In the genomic region with DNA sequence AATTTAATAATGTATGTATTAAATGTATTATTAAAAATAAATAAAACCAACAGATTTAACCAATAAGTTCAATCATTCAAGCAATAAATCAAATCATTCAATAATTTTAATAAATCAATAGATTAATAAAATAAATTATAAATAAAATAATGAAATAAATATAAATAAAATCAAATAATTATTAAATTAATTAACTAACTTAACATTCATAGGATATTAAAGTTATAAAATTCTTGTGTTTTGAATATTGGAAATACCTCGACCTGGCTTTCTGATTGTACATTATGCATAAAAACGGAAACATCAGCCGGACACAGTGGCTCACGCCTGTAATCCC, we compare ENCODE assay signal across 20 cellular contexts.
DNase-seq lines count a peak whose midpoint lies in the region; ATAC-seq, FAIRE-seq and TF ChIP-seq lines count a peak whose summit lies in the region.
"Had no signal": no experiment of that assay in that cellular context is flagged by ENCODE, and none has a peak within 500 bp of the region (broad histone marks: within the 10 kb centered on the region; RNA-seq: fewer than 3 reads in every experiment).

No MANE protein-coding gene starts in this region.

- no peak for ATAC-seq in GM19351 (IDR thresholded peaks at IDR 0.05; ENCODE audit: unreplicated experiment)
- ATAC-seq: CD8-positive, alpha-beta T cell; GM12878; GM23338; HCT116 had no signal

- 90 to 94% methylated on average over 4 of the region's 4 CpGs for WGBS in thyroid gland, 2 donors

- intact Hi-C loops in thyroid gland (cut with DNase I), result no loop called here
- intact Hi-C loops in tibial artery (cut with DNase I; ENCODE audit: low total_unique reads), result no loop called here

- H3K4me2 ChIP-seq in MM.1S (ENCODE audit: low read depth, low read length), result no peak overlapping the region
- H3K4me2 ChIP-seq: BLaER1, GM23338 had no signal

- peaks cover 8% of the 10 kb centered on the region for H3K36me3 Mint-ChIP-seq in glutamatergic neuron (ENCODE audit: unreplicated experiment)
- H3K36me3 Mint-ChIP-seq: CD4-positive, CD25-positive, alpha-beta regulatory T cell; CD8-positive, alpha-beta T cell had no signal

- TF ChIP-seq CTCF in glutamatergic neuron (IDR thresholded peaks at IDR 0.05; ENCODE audit: partially characterized antibody, unreplicated experiment) (no peak), thyroid gland (IDR thresholded peaks at IDR 0.05) (no peak), tibial artery (IDR thresholded peaks at IDR 0.05) (no peak), MM.1S (IDR thresholded peaks at IDR 0.05; ENCODE audit: low read length) (no peak)

- no peaks in the 10 kb centered on the region for H3K79me2 ChIP-seq in MM.1S (ENCODE audit: low read length)

- no peak overlapping the region for H3K4me3 Mint-ChIP-seq in glutamatergic neuron (ENCODE audit: unreplicated experiment)
- H3K4me3 Mint-ChIP-seq: B cell; CD4-positive, CD25-positive, alpha-beta regulatory T cell; CD8-positive, alpha-beta T cell; GM23338; H9 had no signal

- H2AFZ ChIP-seq in MM.1S (ENCODE audit: low read length), result no peak overlapping the region
- H2AFZ ChIP-seq: GM23338 had no signal

- H3K4me3 ChIP-seq in thyroid gland (replicated peaks in 1 of 3), result no peak overlapping the region
- H3K4me3 ChIP-seq in tibial artery, result no peak overlapping the region
- no peak overlapping the region for H3K4me3 ChIP-seq in MM.1S (ENCODE audit: low read length)
- H3K4me3 ChIP-seq: BLaER1, GM12878, GM23338 had no signal

- no peaks in the 10 kb centered on the region for H3K4me1 ChIP-seq in thyroid gland
- H3K4me1 ChIP-seq in tibial artery, result no peaks in the 10 kb centered on the region
- no peaks in the 10 kb centered on the region for H3K4me1 ChIP-seq in MM.1S (ENCODE audit: low read length)
- H3K4me1 ChIP-seq: BLaER1, Caco-2 had no signal

- peak; percentile 73 for FAIRE-seq in RCC 7860 (lab: Jason Lieb, UNC)
- peak; percentile 33 for FAIRE-seq in colon (lab: Jason Lieb, UNC)
- FAIRE-seq: GM12878 had no signal

- DNase-seq in RCC 7860 (ENCODE audit: low spot score), result no peak
- DNase-seq in glutamatergic neuron, result no peak
- DNase-seq in thyroid gland, result no peak
- no peak for DNase-seq in tibial artery
- no peak for DNase-seq in MM.1S
- DNase-seq: Caco-2; CD4-positive, CD25-positive, alpha-beta regulatory T cell; CD8-positive, alpha-beta T cell; DMS153; DND-41; GDM1; H9 had no signal

- H3K27ac Mint-ChIP-seq in glutamatergic neuron (ENCODE audit: unreplicated experiment), result peak overlapping the region; percentile 43
- H3K27ac Mint-ChIP-seq: B cell; CD4-positive, CD25-positive, alpha-beta regulatory T cell; CD8-positive, alpha-beta T cell; GM23338; H9 had no signal

- H3K9me3 Mint-ChIP-seq in glutamatergic neuron (ENCODE audit: unreplicated experiment), result peaks cover 23% of the 10 kb centered on the region

- H3K36me3 ChIP-seq in thyroid gland (no peaks in the 10 kb centered on the region), tibial artery (no peaks in the 10 kb centered on the region), MM.1S (replicated peaks; ENCODE audit: insufficient read depth, low read length) (no peaks in the 10 kb centered on the region)
- H3K36me3 ChIP-seq: BLaER1 had no signal

- no peaks in the 10 kb centered on the region for H3F3A ChIP-seq in MM.1S (ENCODE audit: insufficient read depth, low read length)

- H3K9me2 ChIP-seq in MM.1S (replicated peaks; ENCODE audit: insufficient read depth, low read length), result no peaks in the 10 kb centered on the region

- H3K9me3 ChIP-seq in thyroid gland, result no peaks in the 10 kb centered on the region
- peaks cover 0 to 4% (median 0%) of the 10 kb centered on the region in 3 donors for H3K9me3 ChIP-seq in tibial artery
- no peaks in the 10 kb centered on the region for H3K9me3 ChIP-seq in MM.1S (replicated peaks; ENCODE audit: insufficient read depth, low read length)
- H3K9me3 ChIP-seq: Caco-2 had no signal

- TF ChIP-seq POLR2A in thyroid gland (IDR thresholded peaks at IDR 0.05), result no peak

- no peaks in the 10 kb centered on the region for H4K20me1 ChIP-seq in MM.1S (ENCODE audit: insufficient read depth, low read length)
- H4K20me1 ChIP-seq: BLaER1 had no signal

- H3K27me3 ChIP-seq in thyroid gland (no peaks in the 10 kb centered on the region), tibial artery (peaks cover 0 to 25% of the 10 kb centered on the region in 2 donors), MM.1S (replicated peaks; ENCODE audit: insufficient read depth, low read length) (peaks cover 30% of the 10 kb centered on the region)
- H3K27me3 ChIP-seq: BLaER1 had no signal

- H3K4me1 Mint-ChIP-seq in glutamatergic neuron (ENCODE audit: low read depth, unreplicated experiment), result peaks cover 23% of the 10 kb centered on the region
- H3K4me1 Mint-ChIP-seq: B cell; CD4-positive, CD25-positive, alpha-beta regulatory T cell; GM23338 had no signal

- no peak overlapping the region for H3K9ac ChIP-seq in MM.1S (ENCODE audit: low read length)
- H3K9ac ChIP-seq: BLaER1 had no signal

- H3K27ac ChIP-seq in thyroid gland (no peak overlapping the region), tibial artery (no peak overlapping the region), MM.1S (ENCODE audit: low read length) (no peak overlapping the region)
- H3K27ac ChIP-seq: BLaER1, C4-2B had no signal

- H3K27me3 Mint-ChIP-seq in glutamatergic neuron (ENCODE audit: unreplicated experiment), result peaks cover 15% of the 10 kb centered on the region
- H3K27me3 Mint-ChIP-seq: CD4-positive, CD25-positive, alpha-beta regulatory T cell had no signal
